Comparison of ENCODE assay signal across 8 cellular contexts in the genomic region with DNA sequence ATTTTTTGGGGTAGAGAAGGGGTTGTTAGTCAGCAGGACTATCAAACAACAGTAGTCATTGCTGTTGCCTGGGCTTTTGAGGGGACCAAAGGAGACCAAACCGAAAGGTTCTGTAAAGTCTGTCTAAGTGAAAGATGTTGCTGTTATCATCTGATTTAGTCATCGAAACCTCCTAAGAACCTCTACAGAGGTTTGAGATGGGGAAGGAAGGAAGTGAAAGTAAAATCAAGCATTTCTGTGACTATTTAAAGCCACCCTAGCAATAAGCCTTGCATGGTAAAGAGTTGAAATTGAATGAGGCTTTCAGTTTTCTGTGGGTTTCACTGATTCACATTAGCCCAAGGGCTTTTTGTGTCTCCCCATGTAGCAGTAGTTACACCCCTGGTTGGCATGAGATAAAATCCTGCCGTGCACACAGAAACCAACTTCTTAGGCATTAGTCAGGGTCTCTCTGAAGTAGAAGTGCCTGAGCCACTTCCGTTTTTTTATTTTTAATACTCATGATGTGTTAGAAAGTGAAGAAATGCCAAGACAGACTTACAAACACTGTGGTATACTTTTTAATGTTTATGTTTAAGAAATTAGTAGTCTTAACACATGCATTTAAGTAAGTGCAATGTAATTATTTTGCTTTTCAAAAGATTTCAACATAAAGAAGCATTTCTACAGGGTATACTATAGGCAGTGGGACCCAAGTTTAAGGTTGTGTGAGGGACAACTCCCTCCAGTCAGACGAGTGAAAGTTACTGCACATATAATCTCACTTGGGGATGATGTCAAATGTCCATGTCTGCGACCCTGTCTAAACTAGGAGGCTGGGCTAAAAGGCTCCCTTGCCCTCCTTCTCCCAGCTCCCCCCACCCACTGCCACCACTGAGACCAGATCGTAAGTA. TPM values are rescaled to one million over a fixed set of nuclear protein-coding genes. Genes with fewer than 3 reads are reported as not detected.
DNase-seq lines count a peak whose midpoint lies in the region; ATAC-seq and TF ChIP-seq lines count a peak whose summit lies in the region.

No MANE protein-coding gene starts in this region.

- no peaks in the 10 kb centered on the region for H3K79me1 ChIP-seq in mesenchymal stem cell (replicated peaks; ENCODE audit: low read length, poor library complexity, severe bottlenecking)

- intact Hi-C loops in transverse colon (cut with DNase I; ENCODE audit: low total_unique reads) = no loop called here

- peaks cover 82% of the 10 kb centered on the region for H3K4me1 Mint-ChIP-seq in activated naive CD8-positive, alpha-beta T cell (ENCODE audit: low read depth)
- H3K4me1 Mint-ChIP-seq in glutamatergic neuron (ENCODE audit: low read depth, unreplicated experiment) = no peaks in the 10 kb centered on the region

- H3K9me3 ChIP-seq in mesenchymal stem cell (ENCODE audit: control insufficient read depth, low read length) (no peaks in the 10 kb centered on the region), transverse colon (no peaks in the 10 kb centered on the region)

- H3K9ac ChIP-seq in mesenchymal stem cell (ENCODE audit: low read length) = peak overlapping the region; percentile 67

- no peak overlapping the region for H3K4me2 ChIP-seq in mesenchymal stem cell (ENCODE audit: low read length, poor library complexity, severe bottlenecking)

- H2AK5ac ChIP-seq in mesenchymal stem cell (ENCODE audit: low read length, severe bottlenecking) = peak overlapping the region; percentile 81

- no peak overlapping the region for H2BK120ac ChIP-seq in mesenchymal stem cell (ENCODE audit: low read depth, low read length)

- peaks cover 3% of the 10 kb centered on the region for H3K4me1 ChIP-seq in mesenchymal stem cell (ENCODE audit: control insufficient read depth, insufficient read depth, low read depth, low read length)
- H3K4me1 ChIP-seq in transverse colon = peaks cover 0 to 18% (median 0%) of the 10 kb centered on the region in 4 donors

- WGBS in mesenchymal stem cell = 72% methylated on average over 5 of the region's 7 CpGs
- 65 to 67% methylated on average over 7 of the region's 7 CpGs for WGBS in transverse colon (ENCODE audit: low coverage in 1 of 2), 2 donors

- H3K9me3 Mint-ChIP-seq in activated naive CD8-positive, alpha-beta T cell (ENCODE audit: low read depth) = no peaks in the 10 kb centered on the region
- no peaks in the 10 kb centered on the region for H3K9me3 Mint-ChIP-seq in glutamatergic neuron (ENCODE audit: unreplicated experiment)

- no peaks in the 10 kb centered on the region for H3K36me3 ChIP-seq in mesenchymal stem cell (ENCODE audit: control insufficient read depth in 1 of 2, insufficient read depth in 2 of 2, low read depth in 1 of 2, low read length in 2 of 2)
- H3K36me3 ChIP-seq in transverse colon = no peaks in the 10 kb centered on the region

- peak overlapping the region; percentile 83 for H3K4me3 Mint-ChIP-seq in activated naive CD8-positive, alpha-beta T cell
- H3K4me3 Mint-ChIP-seq in glutamatergic neuron (ENCODE audit: unreplicated experiment) = no peak overlapping the region

- peak overlapping the region; percentile 97 for H3K27ac Mint-ChIP-seq in activated naive CD8-positive, alpha-beta T cell
- H3K27ac Mint-ChIP-seq in glutamatergic neuron (ENCODE audit: unreplicated experiment) = no peak overlapping the region

- H2BK15ac ChIP-seq in mesenchymal stem cell (ENCODE audit: low read depth, poor library complexity, severe bottlenecking) = no peak overlapping the region

- no peak overlapping the region for H2BK5ac ChIP-seq in mesenchymal stem cell (ENCODE audit: low read depth, low read length, poor library complexity, severe bottlenecking)

- no peak overlapping the region for H3K14ac ChIP-seq in mesenchymal stem cell (ENCODE audit: low read length in 2 of 2)

- in situ Hi-C loops in transverse colon (cut with MboI; ENCODE audit: low pct_ligation_motif_present in 1 of 4, low pct_unique_long_range_greater_than_20kb in 1 of 4, low sequenced_read_pairs in 3 of 4) = no loop called here

- peak overlapping the region in 1 of 2 experiments; percentile 60 for H3K4me3 ChIP-seq in mesenchymal stem cell (ENCODE audit: insufficient read depth in 1 of 2, low read depth in 1 of 2, low read length in 2 of 2)
- peak overlapping the region in 2 of 4 donors; percentile 5 to 13 for H3K4me3 ChIP-seq in transverse colon

- DNase-seq in SIG-M5 (lab: John Stamatoyannopoulos, UW) (peak; percentile 60), mesenchymal stem cell (peak; percentile 71), transverse colon (no peak), glutamatergic neuron (no peak), NCI-H526 (lab: John Stamatoyannopoulos, UW) (no peak)

- H3K4ac ChIP-seq in mesenchymal stem cell (ENCODE audit: low read depth in 1 of 2, low read length in 2 of 2) = peak overlapping the region in 1 of 2 experiments; percentile 44

- peak overlapping the region; percentile 66 for H4K91ac ChIP-seq in mesenchymal stem cell (ENCODE audit: low read length)

- TF ChIP-seq CTCF in transverse colon (IDR thresholded peaks at IDR 0.05) = no peak
- TF ChIP-seq CTCF in glutamatergic neuron (IDR thresholded peaks at IDR 0.05; ENCODE audit: partially characterized antibody, unreplicated experiment) = no peak

- ATAC-seq in GM18867 (IDR thresholded peaks at IDR 0.05; ENCODE audit: unreplicated experiment) (peak; percentile 96), HG02981 (IDR thresholded peaks at IDR 0.05; ENCODE audit: unreplicated experiment) (peak; percentile 94)

- no peak for TF ChIP-seq POLR2A in transverse colon (IDR thresholded peaks at IDR 0.05)

- TF ChIP-seq EP300 in transverse colon (IDR thresholded peaks at IDR 0.05; ENCODE audit: low read depth) = no peak

- no peak overlapping the region for H2AFZ ChIP-seq in mesenchymal stem cell (ENCODE audit: low read depth, low read length)

- H3K27ac ChIP-seq in mesenchymal stem cell (ENCODE audit: low read length, poor library complexity, severe bottlenecking) (peak overlapping the region; percentile 42), transverse colon (peak overlapping the region in 3 of 4 donors; percentile 24 to 34 (median 30))

- H3K36me3 Mint-ChIP-seq in activated naive CD8-positive, alpha-beta T cell = peaks cover 8% of the 10 kb centered on the region
- no peaks in the 10 kb centered on the region for H3K36me3 Mint-ChIP-seq in glutamatergic neuron (ENCODE audit: unreplicated experiment)

- no peak overlapping the region for H3K23ac ChIP-seq in mesenchymal stem cell (ENCODE audit: low read length in 2 of 2)

- H2BK12ac ChIP-seq in mesenchymal stem cell (ENCODE audit: low read length in 2 of 2) = peak overlapping the region; percentile 51 to 87

- H3K18ac ChIP-seq in mesenchymal stem cell (ENCODE audit: low read depth in 1 of 2, low read length in 2 of 2) = peak overlapping the region; percentile 76 to 77

- no peaks in the 10 kb centered on the region for H3K27me3 Mint-ChIP-seq in activated naive CD8-positive, alpha-beta T cell
- no peaks in the 10 kb centered on the region for H3K27me3 Mint-ChIP-seq in glutamatergic neuron (ENCODE audit: unreplicated experiment)

- H3K27me3 ChIP-seq in mesenchymal stem cell (ENCODE audit: control insufficient read depth in 1 of 2, insufficient read depth in 1 of 2, low read length in 2 of 2) (no peaks in the 10 kb centered on the region), transverse colon (no peaks in the 10 kb centered on the region)

- H4K8ac ChIP-seq in mesenchymal stem cell (ENCODE audit: low read length) = peak overlapping the region; percentile 53

RNA-seq across cellular contexts. Expression of a gene that starts 50.4 kb away (rescaled TPM):
- polyA plus RNA-seq in mesenchymal stem cell (2013, experiment 1 of 2) = 16.8 TPM
- polyA plus RNA-seq in mesenchymal stem cell (2013, experiment 2 of 2) = 16.8 TPM
- total RNA-seq in transverse colon = 100 to 1,000 TPM in 2 of 4 donors, 10 to 100 TPM in 2; 26.9 to 147 (median 96.6) TPM
- 70.9 TPM for total RNA-seq in glutamatergic neuron (ENCODE audit: unreplicated experiment)

Comparison
In these comparisons a context has a peak if more than half of its experiments do, and no peak if none do; other contexts are left out.
1. DNase-seq: peak in SIG-M5 (single experiment) and mesenchymal stem cell (single experiment); none in transverse colon (single experiment), glutamatergic neuron (single experiment) and NCI-H526 (0 of 2).